ENCODE assay signal across 8 cellular contexts in the genomic region with DNA sequence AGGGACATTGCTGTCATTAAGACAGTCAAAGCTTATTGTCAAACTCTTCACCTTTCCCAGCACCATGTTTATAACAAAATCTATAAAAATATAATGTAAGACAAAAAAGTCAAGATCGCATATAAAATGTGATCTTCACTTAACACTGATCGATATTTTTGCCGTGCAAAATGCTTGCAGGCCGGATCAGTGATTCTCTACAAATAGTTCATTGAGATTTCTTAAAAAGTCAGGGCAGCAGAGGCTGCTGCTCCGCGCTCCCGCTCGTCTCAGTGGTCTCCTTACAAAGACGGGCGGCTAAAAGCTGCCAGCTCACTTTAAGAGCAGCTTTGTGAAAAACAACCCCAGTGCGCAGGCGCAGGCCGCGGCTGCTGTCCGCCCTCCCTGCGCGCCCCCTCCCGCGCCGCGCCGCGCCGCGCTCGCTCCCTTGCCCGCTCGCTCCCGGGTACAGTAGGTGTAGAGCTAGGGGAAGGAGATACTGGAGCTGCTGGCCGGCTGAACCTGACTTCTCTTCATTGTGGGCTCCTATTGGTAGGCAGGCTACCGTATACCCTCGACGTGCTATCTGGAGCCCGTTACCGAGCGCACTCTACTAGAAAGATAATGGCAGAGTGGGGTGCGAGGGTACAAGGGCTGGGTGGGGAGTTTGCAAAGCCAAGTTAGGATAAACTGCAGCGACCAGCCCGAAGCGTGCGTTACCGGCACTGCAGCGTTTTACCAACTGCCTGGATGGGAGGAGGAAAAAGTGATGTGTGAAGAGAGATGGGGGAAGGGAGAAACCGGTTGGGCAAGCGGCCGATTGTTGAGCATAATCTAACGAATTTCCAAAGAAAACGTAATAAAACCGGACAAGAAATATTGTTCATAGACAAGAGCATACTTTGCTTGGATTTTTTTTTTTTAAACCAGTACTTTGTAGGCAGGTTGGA. TPM values are rescaled to one million over a fixed set of nuclear protein-coding genes. Genes with fewer than 3 reads are reported as not detected.
DNase-seq lines count a peak whose midpoint lies in the region; ATAC-seq, FAIRE-seq and TF ChIP-seq lines count a peak whose summit lies in the region.

A gene with protein sequence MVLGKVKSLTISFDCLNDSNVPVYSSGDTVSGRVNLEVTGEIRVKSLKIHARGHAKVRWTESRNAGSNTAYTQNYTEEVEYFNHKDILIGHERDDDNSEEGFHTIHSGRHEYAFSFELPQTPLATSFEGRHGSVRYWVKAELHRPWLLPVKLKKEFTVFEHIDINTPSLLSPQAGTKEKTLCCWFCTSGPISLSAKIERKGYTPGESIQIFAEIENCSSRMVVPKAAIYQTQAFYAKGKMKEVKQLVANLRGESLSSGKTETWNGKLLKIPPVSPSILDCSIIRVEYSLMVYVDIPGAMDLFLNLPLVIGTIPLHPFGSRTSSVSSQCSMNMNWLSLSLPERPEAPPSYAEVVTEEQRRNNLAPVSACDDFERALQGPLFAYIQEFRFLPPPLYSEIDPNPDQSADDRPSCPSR (minus strand): TSS at position 291 of the 929 bp plus-strand sequence. CDS start 225 bp downstream, at position 66.

- H3K9me3 Mint-ChIP-seq in WTC11: peaks cover 2% of the 10 kb centered on the region

- no peaks in the 10 kb centered on the region for H3K27me3 ChIP-seq in AG04450 (ENCODE audit: control insufficient read depth, insufficient read depth, low read length)
- H3K27me3 ChIP-seq in bronchial epithelial cell (ENCODE audit: control insufficient read depth, insufficient read depth, low read length): no peaks in the 10 kb centered on the region
- H3K27me3 ChIP-seq in smooth muscle cell (ENCODE audit: low read depth): no peaks in the 10 kb centered on the region

- H3K27ac ChIP-seq in AG04450 (ENCODE audit: low read depth, low read length): peak within 1 kb of the TSS; percentile 82
- peak within 1 kb of the TSS; percentile 93 for H3K27ac ChIP-seq in smooth muscle cell (ENCODE audit: low read depth)

- peak within 1 kb of the TSS; percentile 87 for H3K4me3 Mint-ChIP-seq in WTC11

- H3K4me1 Mint-ChIP-seq in WTC11: peaks cover 18% of the 10 kb centered on the region

- H4K20me1 ChIP-seq in smooth muscle cell (ENCODE audit: low read depth): peaks cover 25% of the 10 kb centered on the region

- H3K27me3 Mint-ChIP-seq in WTC11 (ENCODE audit: low read depth): no peaks in the 10 kb centered on the region

- ATAC-seq in GM18907 (IDR thresholded peaks at IDR 0.05; ENCODE audit: unreplicated experiment) (peak; percentile 67), HG03139 (IDR thresholded peaks at IDR 0.05; ENCODE audit: unreplicated experiment) (peak; percentile 42), WTC11 (peak; percentile 74)

- DNase-seq in AG04450 (ENCODE audit: low read depth, low spot score): peak; percentile 91
- peak; percentile 96 for DNase-seq in NCI-H226
- DNase-seq in WTC11 (ENCODE audit: low spot score): peak; percentile 98
- peak; percentile 87 for DNase-seq in bronchial epithelial cell (ENCODE audit: low read depth)
- DNase-seq in iPS-NIHi7 (ENCODE audit: extremely low spot score): peak; percentile 86
- peak; percentile 81 for DNase-seq in smooth muscle cell (lab: John Stamatoyannopoulos, UW; ENCODE audit: unreplicated experiment)

- H3K4me3 ChIP-seq in AG04450 (ENCODE audit: low read depth, low read length): peak within 1 kb of the TSS; percentile 86
- H3K4me3 ChIP-seq in bronchial epithelial cell (ENCODE audit: low read depth, low read length): peak within 1 kb of the TSS; percentile 71
- peak within 1 kb of the TSS; percentile 83 for H3K4me3 ChIP-seq in smooth muscle cell

- H3K9ac ChIP-seq in smooth muscle cell (ENCODE audit: low read depth): peak within 1 kb of the TSS; percentile 90

- H2AFZ ChIP-seq in smooth muscle cell (ENCODE audit: low read depth): peak within 1 kb of the TSS; percentile 70

- peaks cover 2% of the 10 kb centered on the region; the same call in 1 of the 2 replicates for H3K9me3 ChIP-seq in AG04450 (ENCODE audit: control insufficient read depth, insufficient read depth, low read length)
- no peaks in the 10 kb centered on the region for H3K9me3 ChIP-seq in smooth muscle cell (replicated peaks; ENCODE audit: low read depth)

- H3F3A ChIP-seq in smooth muscle cell (ENCODE audit: low read depth): peaks cover 22% of the 10 kb centered on the region

- WGBS in smooth muscle cell (ENCODE audit: low lambda C conversion rate): under 1% methylated on average over 49 of the region's 49 CpGs

- CTCF ChIA-PET in AG04450 (lab: Charles Lee) (interaction anchor here (0.5 to 9.0 kb wide), 32 partner anchors 10 to 517 kb away, joined by 3 to 200 read pairs (median 12); no protein-coding TSS in a partner anchor), WTC11 (lab: Charles Lee) (interaction anchor here (0.7 to 6.1 kb wide), 13 partner anchors 17 to 581 kb away, joined by 3 to 109 read pairs (median 8); no protein-coding TSS in a partner anchor)

- peak within 1 kb of the TSS; percentile 98 for H3K4me2 ChIP-seq in smooth muscle cell

- POLR2A ChIA-PET in AG04450 (lab: Yijun Ruan, JAX): interaction anchor here (0.6 to 2.0 kb wide), 22 partner anchors 10 to 450 kb away, joined by 3 to 21 read pairs (median 4); no protein-coding TSS in a partner anchor
- POLR2A ChIA-PET in WTC11 (lab: Charles Lee): interaction anchor here (0.5 to 3.6 kb wide), 28 partner anchors 9 to 973 kb away, joined by 3 to 35 read pairs (median 4); partner anchors contain the start of gene CETN3

- peaks cover under 1% of the 10 kb centered on the region for H3K36me3 Mint-ChIP-seq in WTC11

- peaks cover 20% of the 10 kb centered on the region for H3K4me1 ChIP-seq in smooth muscle cell (ENCODE audit: low read depth)

- H3K79me2 ChIP-seq in smooth muscle cell (ENCODE audit: low read depth): peaks cover 43% of the 10 kb centered on the region

- FAIRE-seq in bronchial epithelial cell (lab: Jason Lieb, UNC): no peak

- TF ChIP-seq CTCF in AG04450 (IDR thresholded peaks at IDR 0.05; ENCODE audit: low read depth, low read length): no peak
- no peak for TF ChIP-seq CTCF in WTC11 (IDR thresholded peaks at IDR 0.05)
- TF ChIP-seq CTCF in bronchial epithelial cell (IDR thresholded peaks at IDR 0.05; ENCODE audit: insufficient read depth, low read length, severe bottlenecking): peak; percentile 7
- no peak for TF ChIP-seq CTCF in smooth muscle cell (IDR thresholded peaks at IDR 0.05; ENCODE audit: borderline replicate concordance, insufficient read depth, poor library complexity, severe bottlenecking)

- no peaks in the 10 kb centered on the region for H3K36me3 ChIP-seq in bronchial epithelial cell (ENCODE audit: control insufficient read depth, insufficient read depth, low read length)
- H3K36me3 ChIP-seq in smooth muscle cell (ENCODE audit: low read depth): no peaks in the 10 kb centered on the region

- H3K27ac Mint-ChIP-seq in WTC11: peak within 1 kb of the TSS; percentile 100

TF ChIP-seq in WTC11, 78 proteins besides CTCF, POLR2A, EP300 and RAD21 (continues in another document):
- no peak for TF ChIP-seq MXD4 (CRISPR knock-in tag; IDR thresholded peaks at IDR 0.05; ENCODE audit: borderline replicate concordance)
- TF ChIP-seq MYBL2 (CRISPR knock-in tag; IDR thresholded peaks at IDR 0.05): 0 out of 2 replicates have a peak, but pooled peaks have one; percentile 60
- TF ChIP-seq ATF1 (CRISPR knock-in tag; IDR thresholded peaks at IDR 0.05): no peak
- TF ChIP-seq, protein P1, sequence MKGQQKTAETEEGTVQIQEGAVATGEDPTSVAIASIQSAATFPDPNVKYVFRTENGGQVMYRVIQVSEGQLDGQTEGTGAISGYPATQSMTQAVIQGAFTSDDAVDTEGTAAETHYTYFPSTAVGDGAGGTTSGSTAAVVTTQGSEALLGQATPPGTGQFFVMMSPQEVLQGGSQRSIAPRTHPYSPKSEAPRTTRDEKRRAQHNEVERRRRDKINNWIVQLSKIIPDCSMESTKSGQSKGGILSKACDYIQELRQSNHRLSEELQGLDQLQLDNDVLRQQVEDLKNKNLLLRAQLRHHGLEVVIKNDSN (CRISPR knock-in tag; IDR thresholded peaks at IDR 0.05): no peak
- TF ChIP-seq STAT6 (CRISPR knock-in tag; conservative IDR thresholded peaks at IDR 0.05; ENCODE audit: low read depth): no peak
- no peak for TF ChIP-seq MLX (CRISPR knock-in tag; IDR thresholded peaks at IDR 0.05)
- peak; percentile 68; the same call in 1 of the 2 replicates for TF ChIP-seq FOXK1 (CRISPR knock-in tag; IDR thresholded peaks at IDR 0.05)
- TF ChIP-seq FOXJ3 (CRISPR knock-in tag; IDR thresholded peaks at IDR 0.05; ENCODE audit: borderline replicate concordance): no peak
- TF ChIP-seq HMGA2 (CRISPR knock-in tag; IDR thresholded peaks at IDR 0.05): 0 out of 2 replicates have a peak, but pooled peaks have one; percentile 5
- no peak for TF ChIP-seq EMX1 (CRISPR knock-in tag; IDR thresholded peaks at IDR 0.05)
- peak; percentile 82 for TF ChIP-seq CREM (CRISPR knock-in tag; IDR thresholded peaks at IDR 0.05)
- no peak for TF ChIP-seq ZNF423 (CRISPR knock-in tag; IDR thresholded peaks at IDR 0.05)

RNA-seq across cellular contexts. Expression of the gene that starts here (rescaled TPM):
- polyA plus RNA-seq in AG04450 (2011; rRNA removed) (26.7 and 38.3 TPM in 2 replicates), smooth muscle cell (27.1 and 30.1 TPM in 2 replicates)
- 99.3 and 103 TPM in 2 replicates for polyA minus RNA-seq in AG04450 (2011; rRNA and poly(A)+ RNA removed)
- total RNA-seq in WTC11 (2021) (10.3 to 25.1 TPM (median 21.8 TPM) in 3 replicates), bronchial epithelial cell (70.3 and 125 TPM in 2 replicates), smooth muscle cell (95.0 and 106 TPM in 2 replicates)

Comparison
In these comparisons a context has a peak if more than half of its experiments do, and no peak if none do; other contexts are left out.
1. Peak in every context shown above with its lines: DNase-seq, ATAC-seq, H3K4me3 ChIP-seq and H3K27ac ChIP-seq.